8 cellular contexts compared by ENCODE assay signal in genomic region chr10:22229756-22230330, GRCh38. TPM values are rescaled to one million over a fixed set of nuclear protein-coding genes. Genes with fewer than 3 reads are reported as not detected.
DNase-seq lines count a peak whose midpoint lies in the region; ATAC-seq and TF ChIP-seq lines count a peak whose summit lies in the region.

No MANE protein-coding gene starts in this region.

- peaks cover 4% of the 10 kb centered on the region for H3K36me3 Mint-ChIP-seq in activated naive CD8-positive, alpha-beta T cell treated with anti-CD3 and anti-CD28 coated beads, Interleukin-2, amount 50 U/mL, for 24 hours (ENCODE audit: low read depth)

- ATAC-seq in HCT116: no peak
- ATAC-seq in activated naive CD8-positive, alpha-beta T cell treated with anti-CD3 and anti-CD28 coated beads, Interleukin-2, amount 50 U/mL, for 24 hours: no peak
- ATAC-seq in stimulated activated naive CD8-positive, alpha-beta T cell treated with anti-CD3 and anti-CD28 coated beads, Interleukin-15, amount 100 ng/mL, for 72 hours: no peak
- no peak for ATAC-seq in GM21529 (IDR thresholded peaks at IDR 0.05; ENCODE audit: unreplicated experiment)
- no peak for ATAC-seq in GM18870 (IDR thresholded peaks at IDR 0.05; ENCODE audit: unreplicated experiment)

- no peaks in the 10 kb centered on the region for H3K36me3 ChIP-seq in HCT116 (ENCODE audit: control insufficient read depth in 1 of 2, insufficient read depth in 2 of 2, low read length in 2 of 2)
- H3K36me3 ChIP-seq in iPS-20b (ENCODE audit: insufficient read depth, low read depth, low read length): no peaks in the 10 kb centered on the region

- peak overlapping the region; percentile 36 for H3K9ac ChIP-seq in HCT116 (ENCODE audit: low read length)
- peak overlapping the region; percentile 78 for H3K9ac ChIP-seq in iPS-20b (ENCODE audit: low read depth, low read length)

- H3K9me3 ChIP-seq in HCT116 (ENCODE audit: control insufficient read depth in 1 of 2, insufficient read depth in 1 of 2, low read depth in 1 of 2, low read length in 2 of 2): no peaks in the 10 kb centered on the region
- no peaks in the 10 kb centered on the region for H3K9me3 ChIP-seq in iPS-20b (ENCODE audit: insufficient read depth, low read depth, low read length)

- H3K27me3 ChIP-seq in HCT116 (ENCODE audit: insufficient read depth, low read length) (no peaks in the 10 kb centered on the region), iPS-20b (ENCODE audit: insufficient read depth, low read length) (peaks cover 15% of the 10 kb centered on the region)

- peak overlapping the region; percentile 96 for H3K27ac Mint-ChIP-seq in activated naive CD8-positive, alpha-beta T cell treated with anti-CD3 and anti-CD28 coated beads, Interleukin-2, amount 50 U/mL, for 24 hours
- H3K27ac Mint-ChIP-seq in stimulated activated naive CD8-positive, alpha-beta T cell treated with anti-CD3 and anti-CD28 coated beads, Interleukin-15, amount 100 ng/mL, for 72 hours: peak overlapping the region; percentile 94 to 100

- H2AFZ ChIP-seq in HCT116 (ENCODE audit: low read depth, low read length, poor library complexity, severe bottlenecking): peak overlapping the region; percentile 84

- H3K4me2 ChIP-seq in HCT116 (ENCODE audit: low read length): peak overlapping the region; percentile 74

- BruUV-seq in HCT116 (replicated peaks; lab: Mats Ljungman, UMichigan): no TSS peak

- peaks cover 0 to 22% of the 10 kb centered on the region in 2 experiments; a peak in 3 of 4 replicates for H3K4me1 ChIP-seq in HCT116 (ENCODE audit: control insufficient read depth in 1 of 2, insufficient read depth in 2 of 2, low read length in 2 of 2)
- no peaks in the 10 kb centered on the region for H3K4me1 ChIP-seq in iPS-20b (ENCODE audit: insufficient read depth, low read length)

- H3K27ac ChIP-seq in HCT116 (ENCODE audit: low read depth, low read length) (peak overlapping the region; percentile 2; the same call in 1 of the 2 replicates), iPS-20b (ENCODE audit: low read length) (no peak overlapping the region)

- POLR2A ChIA-PET in HCT116 (lab: Charles Lee): interaction anchor here (0.9 to 1.1 kb wide), 2 partner anchors 14 to 594 kb away, joined by 3 to 5 read pairs; no protein-coding TSS in a partner anchor

- no peaks in the 10 kb centered on the region for H3K79me2 ChIP-seq in HCT116 (ENCODE audit: insufficient read depth, low read length)

- H4K20me1 ChIP-seq in HCT116 (ENCODE audit: insufficient read depth): no peaks in the 10 kb centered on the region

- peak overlapping the region; percentile 83 for H3K4me3 Mint-ChIP-seq in activated naive CD8-positive, alpha-beta T cell treated with anti-CD3 and anti-CD28 coated beads, Interleukin-2, amount 50 U/mL, for 24 hours
- peak overlapping the region; percentile 71 to 90 for H3K4me3 Mint-ChIP-seq in stimulated activated naive CD8-positive, alpha-beta T cell treated with anti-CD3 and anti-CD28 coated beads, Interleukin-15, amount 100 ng/mL, for 72 hours

- TF ChIP-seq RAD21 in HCT116 (IDR thresholded peaks at IDR 0.05; ENCODE audit: low read depth): no peak

- CTCF ChIA-PET in HCT116 (lab: Charles Lee): interaction anchor here (1.5 kb wide), 1 partner anchor 14 kb away, joined by 8 read pairs; no protein-coding TSS in a partner anchor

- TF ChIP-seq POLR2A in HCT116 (IDR thresholded peaks at IDR 0.05; ENCODE audit: borderline replicate concordance, extremely low read depth, insufficient read depth, insufficient read length): no peak

- no peak for TF ChIP-seq CTCF in AG09309 (IDR thresholded peaks at IDR 0.05; ENCODE audit: control insufficient read depth, insufficient read depth, low read depth, low read length, missing control alignments)
- TF ChIP-seq CTCF in HCT116 (IDR thresholded peaks at IDR 0.05 in 2 of 3, conservative IDR thresholded peaks at IDR 0.05 in 1 of 3; ENCODE audit: borderline replicate concordance in 1 of 3, insufficient read depth in 1 of 3, low read depth in 2 of 3, low read length in 2 of 3): no peak

- intact Hi-C loops in HCT116 (cut with micrococcal nuclease): loop anchor here (1.0 to 10.0 kb wide), 2 partner anchors 86 to 215 kb away; partner anchors contain the start of gene COMMD3

- H3K27me3 Mint-ChIP-seq in activated naive CD8-positive, alpha-beta T cell treated with anti-CD3 and anti-CD28 coated beads, Interleukin-2, amount 50 U/mL, for 24 hours: peaks cover 12% of the 10 kb centered on the region
- H3K27me3 Mint-ChIP-seq in stimulated activated naive CD8-positive, alpha-beta T cell treated with anti-CD3 and anti-CD28 coated beads, Interleukin-15, amount 100 ng/mL, for 72 hours: peaks cover 17% of the 10 kb centered on the region

- DNase-seq in AG09309 (ENCODE audit: low read depth) (no peak), HCT116 (ENCODE audit: low read depth, low spot score) (no peak), amniotic stem cell (lab: John Stamatoyannopoulos, UW) (no peak)
- no peak for DNase-seq in activated naive CD8-positive, alpha-beta T cell treated with anti-CD3 and anti-CD28 coated beads, Interleukin-2, amount 50 U/mL, for 24 hours
- no peak for DNase-seq in stimulated activated naive CD8-positive, alpha-beta T cell treated with anti-CD3 and anti-CD28 coated beads, Interleukin-15, amount 100 ng/mL, for 72 hours

- no peaks in the 10 kb centered on the region for H3K9me3 Mint-ChIP-seq in activated naive CD8-positive, alpha-beta T cell treated with anti-CD3 and anti-CD28 coated beads, Interleukin-2, amount 50 U/mL, for 24 hours
- no peaks in the 10 kb centered on the region for H3K9me3 Mint-ChIP-seq in stimulated activated naive CD8-positive, alpha-beta T cell treated with anti-CD3 and anti-CD28 coated beads, Interleukin-15, amount 100 ng/mL, for 72 hours

- RAD21 ChIA-PET in HCT116 (lab: Charles Lee; ENCODE audit: low non-redundant PET in 1 of 2, low total read pairs in 2 of 2, uncharacterized antibody in 2 of 2, unreplicated experiment in 2 of 2): no interaction called here

- H3K4me3 ChIP-seq in AG09309 (ENCODE audit: control insufficient read depth, low read depth, low read length) (peak overlapping the region; percentile 59), HCT116 (replicated peaks in 1 of 2; ENCODE audit: low read depth in 1 of 2, low read length in 2 of 2) (peak overlapping the region; percentile 45 to 51), iPS-20b (ENCODE audit: low read length) (peak overlapping the region; percentile 95)

- H3K9me2 ChIP-seq in HCT116 (ENCODE audit: insufficient read depth): no peaks in the 10 kb centered on the region

- peaks cover 24% of the 10 kb centered on the region for H3K4me1 Mint-ChIP-seq in activated naive CD8-positive, alpha-beta T cell treated with anti-CD3 and anti-CD28 coated beads, Interleukin-2, amount 50 U/mL, for 24 hours
- peaks cover 24% of the 10 kb centered on the region for H3K4me1 Mint-ChIP-seq in stimulated activated naive CD8-positive, alpha-beta T cell treated with anti-CD3 and anti-CD28 coated beads, Interleukin-15, amount 100 ng/mL, for 72 hours

TF ChIP-seq in HCT116, 20 proteins besides CTCF, POLR2A, EP300 and RAD21:
- TF ChIP-seq CEBPB (IDR thresholded peaks at IDR 0.05; ENCODE audit: low read depth) (no peak), EGR1 (IDR thresholded peaks at IDR 0.05; ENCODE audit: low read depth) (no peak), SIN3A (IDR thresholded peaks at IDR 0.05; ENCODE audit: low read depth) (peak; percentile 44; the same call in 1 of the 2 replicates), SP1 (IDR thresholded peaks at IDR 0.05; ENCODE audit: low read depth) (no peak; the same call in 1 of the 2 replicates), POLR2AphosphoS5 (IDR thresholded peaks at IDR 0.05; ENCODE audit: low read depth, low read length) (no peak), ZBTB33 (IDR thresholded peaks at IDR 0.05; ENCODE audit: extremely low read depth, insufficient replicate concordance, low read length) (no peak)

RNA-seq across cellular contexts. Expression of gene EBLN1, which starts 12.0 kb away (rescaled TPM):
- not detected for total RNA-seq in HCT116 (2021; ENCODE audit: unreplicated experiment)
- polyA plus RNA-seq in HCT116 (2012): 0.07 TPM in 1 of 2 replicates, not detected in the other
